ENCODE assay signal across 1 cellular context in genomic region chr12:45575823-45576448, GRCh38.
TF ChIP-seq lines count a peak whose summit lies in the region.

No MANE protein-coding gene starts in this region.

TF ChIP-seq in H1, 55 proteins besides CTCF, POLR2A, EP300 and RAD21 (continued from another document):
- TF ChIP-seq CHD7 (IDR thresholded peaks at IDR 0.05; ENCODE audit: insufficient replicate concordance, low read length) (no peak), ZNF274 (IDR thresholded peaks at IDR 0.05; ENCODE audit: borderline replicate concordance, extremely low read depth, low read length) (no peak), GTF2F1 (IDR thresholded peaks at IDR 0.05; ENCODE audit: borderline replicate concordance, low read depth, low read length) (no peak), EZH2 (IDR thresholded peaks at IDR 0.05; ENCODE audit: low read depth, low read length, severe bottlenecking) (no peak), CEBPB (IDR thresholded peaks at IDR 0.05; ENCODE audit: low read depth, low read length) (no peak)
